In genomic region chr9:137772281-137772873, GRCh38 we compare ENCODE assay signal across 11 cellular contexts.
DNase-seq lines count a peak whose midpoint lies in the region; TF ChIP-seq lines count a peak whose summit lies in the region.
"Had no signal": no experiment of that assay in that cellular context is flagged by ENCODE, and none has a peak within 500 bp of the region (broad histone marks: within the 10 kb centered on the region; RNA-seq: fewer than 3 reads in every experiment).

No MANE protein-coding gene starts in this region.

- peaks cover 43% of the 10 kb centered on the region for H3K36me3 Mint-ChIP-seq in progenitor cell of endocrine pancreas (ENCODE audit: insufficient read depth)
- peaks cover 67 to 91% of the 10 kb centered on the region in 2 donors for H3K36me3 Mint-ChIP-seq in CD14-positive monocyte

- no peak overlapping the region for H3K4me3 Mint-ChIP-seq in progenitor cell of endocrine pancreas (ENCODE audit: low read depth)
- no peak overlapping the region for H3K4me3 Mint-ChIP-seq in CD14-positive monocyte
- H3K4me3 Mint-ChIP-seq: nephron progenitor cell had no signal

- no peaks in the 10 kb centered on the region for H3K4me1 ChIP-seq in Loucy (ENCODE audit: insufficient read depth, low read length, poor library complexity, severe bottlenecking)

- H3K27me3 Mint-ChIP-seq in progenitor cell of endocrine pancreas (no peaks in the 10 kb centered on the region), CD14-positive monocyte (ENCODE audit: low read depth in 3 of 3) (peaks cover 0 to 2% (median 0%) of the 10 kb centered on the region in 3 donors)

- H4K20me1 ChIP-seq in Loucy (ENCODE audit: insufficient read depth, low read length, poor library complexity, severe bottlenecking), result no peaks in the 10 kb centered on the region

- peak overlapping the region; percentile 83 for H3K27ac Mint-ChIP-seq in progenitor cell of endocrine pancreas
- H3K27ac Mint-ChIP-seq in CD14-positive monocyte, result peak overlapping the region in 1 of 7 donors; percentile 69

- H2AFZ ChIP-seq in Loucy (ENCODE audit: low read length), result no peak overlapping the region

- H3K9me2 ChIP-seq in Loucy (replicated peaks; ENCODE audit: low read depth, low read length), result no peaks in the 10 kb centered on the region

- intact Hi-C loops in CD14-positive monocyte (cut with micrococcal nuclease), result no loop called here

- TF ChIP-seq CTCF in GM12865 (IDR thresholded peaks at IDR 0.05; ENCODE audit: insufficient read depth, low read depth, low read length, missing control alignments) (peak; percentile 20), Loucy (conservative IDR thresholded peaks at IDR 0.05; ENCODE audit: low read length) (peak; percentile 30), progenitor cell of endocrine pancreas (IDR thresholded peaks at IDR 0.05; ENCODE audit: unreplicated experiment) (peak; percentile 28), CD14-positive monocyte (IDR thresholded peaks at IDR 0.05) (no peak)

- H3K9me3 Mint-ChIP-seq in progenitor cell of endocrine pancreas (ENCODE audit: low read depth) (peaks cover 12% of the 10 kb centered on the region), CD14-positive monocyte (peaks cover 0 to 5% (median 3%) of the 10 kb centered on the region in 7 donors)

- no peaks in the 10 kb centered on the region for H3K4me1 Mint-ChIP-seq in progenitor cell of endocrine pancreas (ENCODE audit: low read depth)
- H3K4me1 Mint-ChIP-seq in CD14-positive monocyte, result no peaks in the 10 kb centered on the region
- H3K4me1 Mint-ChIP-seq: nephron progenitor cell had no signal

- no peaks in the 10 kb centered on the region for H3K79me2 ChIP-seq in Loucy (ENCODE audit: insufficient read depth, low read length)

- H3K4me2 ChIP-seq in Loucy (ENCODE audit: low read depth, low read length, poor library complexity, severe bottlenecking), result no peak overlapping the region

- H3K9ac ChIP-seq in Loucy (ENCODE audit: low read depth, low read length, poor library complexity, severe bottlenecking), result no peak overlapping the region

- H3F3A ChIP-seq in Loucy (ENCODE audit: low read depth), result no peaks in the 10 kb centered on the region

- H3K9me3 ChIP-seq in Loucy (ENCODE audit: insufficient read depth, low read depth, low read length), result no peaks in the 10 kb centered on the region

- DNase-seq in GM12865 (ENCODE audit: low read depth) (peak; percentile 37), dermis blood vessel endothelial cell (peak; percentile 33), progenitor cell of endocrine pancreas (ENCODE audit: low spot score, unreplicated experiment) (no peak), CD14-positive monocyte (ENCODE audit: low spot score) (no peak), NCI-H345 treated with DMSO at 0.1 percent for 48 hours (lab: John Stamatoyannopoulos, UW; ENCODE audit: unreplicated experiment) (no peak), NCI-H2171 treated with DMSO at 0.1 percent for 48 hours (lab: John Stamatoyannopoulos, UW) (no peak)
- DNase-seq: activated T-cell treated with anti-CD3 and anti-CD28 coated beads, Interleukin-2, amount 50 U/mL, for 48 hours; DND-41; NCI-H2081 treated with DMSO at 0.1 percent for 48 hours; nephron progenitor cell had no signal

- H3K27me3 ChIP-seq in Loucy (ENCODE audit: insufficient read depth, low read length, poor library complexity, severe bottlenecking), result no peaks in the 10 kb centered on the region

- H3K4me3 ChIP-seq in GM12865 (ENCODE audit: low read depth, low read length), result no peak overlapping the region
- no peak overlapping the region for H3K4me3 ChIP-seq in Loucy (ENCODE audit: low read length, poor library complexity, severe bottlenecking)

- peaks cover 82% of the 10 kb centered on the region; the same call in 1 of the 2 replicates for H3K36me3 ChIP-seq in Loucy (ENCODE audit: insufficient read depth, low read length)

Comparison
In these comparisons a context has a peak if more than half of its experiments do, and no peak if none do; other contexts are left out.
1. DNase-seq: peak in GM12865 (single experiment) and dermis blood vessel endothelial cell (single experiment); none in progenitor cell of endocrine pancreas (single experiment), CD14-positive monocyte (single experiment), NCI-H345 treated with DMSO at 0.1 percent for 48 hours (single experiment) and NCI-H2171 treated with DMSO at 0.1 percent for 48 hours (single experiment).